In genomic region chr7:69283421-69283820, GRCh38 we compare ENCODE assay signal across 1 cellular context.
TF ChIP-seq lines count a peak whose summit lies in the region.

No MANE protein-coding gene starts in this region.

TF ChIP-seq in H1, 55 proteins besides CTCF, POLR2A, EP300 and RAD21 (continued from another document):
- no peak for TF ChIP-seq CHD7 (IDR thresholded peaks at IDR 0.05; ENCODE audit: insufficient replicate concordance, low read length)
- TF ChIP-seq ATF3 (IDR thresholded peaks at IDR 0.05; ENCODE audit: insufficient read depth, low read depth, low read length): no peak
- no peak for TF ChIP-seq SUZ12 (IDR thresholded peaks at IDR 0.05; ENCODE audit: low read length)
- no peak for TF ChIP-seq SIN3A (conservative IDR thresholded peaks at IDR 0.05 in 1 of 2, IDR thresholded peaks at IDR 0.05 in 1 of 2; ENCODE audit: low read depth in 1 of 2, low read length in 2 of 2)
- TF ChIP-seq ZNF274 (IDR thresholded peaks at IDR 0.05; ENCODE audit: borderline replicate concordance, extremely low read depth, low read length): no peak
- no peak for TF ChIP-seq ASH2L (IDR thresholded peaks at IDR 0.05; ENCODE audit: low read length)
- TF ChIP-seq CBX8 (IDR thresholded peaks at IDR 0.05; ENCODE audit: borderline replicate concordance, low read depth, low read length): no peak
- no peak for TF ChIP-seq JUND (IDR thresholded peaks at IDR 0.05; ENCODE audit: low read length)
- TF ChIP-seq CTBP2 (IDR thresholded peaks at IDR 0.05; ENCODE audit: borderline replicate concordance, insufficient read depth, insufficient read length, low read length): no peak
- no peak for TF ChIP-seq MAX (IDR thresholded peaks at IDR 0.05)
- TF ChIP-seq PHF8 (conservative IDR thresholded peaks at IDR 0.05; ENCODE audit: low read depth, low read length): no peak
- no peak for TF ChIP-seq SIX5 (IDR thresholded peaks at IDR 0.05; ENCODE audit: low read depth, low read length)
